In the genomic region with DNA sequence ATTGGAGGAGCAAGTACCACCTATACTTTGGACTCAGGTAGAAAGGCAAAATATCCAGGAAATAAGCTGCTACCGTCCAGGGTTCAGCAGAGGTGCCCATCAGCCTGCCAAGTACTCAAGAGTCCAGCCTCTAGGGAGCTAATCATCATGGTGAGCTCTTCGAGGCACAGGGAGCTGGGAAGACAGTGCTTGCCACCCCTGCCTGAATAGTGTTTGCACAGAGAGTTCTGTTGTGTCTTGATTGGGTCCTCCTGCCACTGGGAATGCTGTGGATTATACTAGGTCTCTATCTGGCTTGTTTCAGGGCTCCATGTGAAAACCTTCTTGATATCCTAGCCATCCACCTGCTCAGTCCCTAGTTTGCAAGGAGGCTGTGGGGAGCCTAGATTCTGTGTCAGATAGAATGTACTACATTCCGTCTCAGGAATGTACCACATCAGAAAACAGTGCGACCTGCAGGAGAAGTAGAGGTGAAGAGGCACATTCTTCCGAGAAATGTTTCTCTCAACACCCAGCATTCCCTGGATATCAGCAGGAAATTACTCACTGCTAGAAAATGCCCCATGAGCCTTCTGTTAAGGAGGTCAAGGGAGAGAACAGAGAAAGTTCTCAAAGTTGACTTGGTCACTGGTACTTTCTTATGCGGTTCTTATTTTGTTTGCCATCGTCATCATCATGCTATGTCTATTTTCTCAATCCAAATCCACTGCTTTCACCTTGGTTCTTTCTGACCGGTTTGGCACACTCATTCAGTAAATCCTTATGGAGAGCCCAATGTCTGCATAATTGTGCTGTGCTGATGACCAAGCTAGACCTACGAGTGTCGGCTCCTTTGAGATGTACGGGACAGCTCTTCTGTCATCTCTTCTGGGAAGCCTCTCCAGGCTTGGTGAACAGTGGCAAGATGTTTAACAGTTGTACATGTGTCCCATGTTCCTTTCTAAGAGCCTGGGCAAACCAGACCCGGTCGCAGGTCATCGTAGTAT, we compare ENCODE assay signal across 8 cellular contexts. TPM values are rescaled to one million over a fixed set of nuclear protein-coding genes. Genes with fewer than 3 reads are reported as not detected.
A peak's percentile ranks its signal among the peaks of the same experiment; 100 is the strongest.
DNase-seq lines count a peak whose midpoint lies in the region; ATAC-seq and TF ChIP-seq lines count a peak whose summit lies in the region.

No MANE protein-coding gene starts in this region.

- peaks cover 86 to 98% of the 10 kb centered on the region in 2 experiments for H3K4me1 ChIP-seq in HCT116 (ENCODE audit: control insufficient read depth in 1 of 2, insufficient read depth in 2 of 2, low read length in 2 of 2)
- H3K4me1 ChIP-seq in right lobe of liver = peaks cover 0 to 11% (median 2%) of the 10 kb centered on the region in 4 donors
- H3K4me1 ChIP-seq in HAP-1 = peaks cover 3% of the 10 kb centered on the region

- H3K9ac ChIP-seq in HCT116 (ENCODE audit: low read length) = peak overlapping the region; percentile 63

- peak overlapping the region; percentile 93 for H3K27ac ChIP-seq in HCT116 (ENCODE audit: low read depth, low read length)
- peak overlapping the region; percentile 37 to 69 (median 56) for H3K27ac ChIP-seq in right lobe of liver

- TSS peak; percentile 98 for BruUV-seq in HCT116 (replicated peaks; lab: Mats Ljungman, UMichigan)

- RAD21 ChIA-PET in HCT116 (lab: Charles Lee; ENCODE audit: low non-redundant PET in 1 of 2, low total read pairs in 2 of 2, uncharacterized antibody in 2 of 2, unreplicated experiment in 2 of 2) = no interaction called here

- peak; percentile 88 for ATAC-seq in HCT116
- peak; percentile 49 to 80 (median 73) for ATAC-seq in right lobe of liver

- no peaks in the 10 kb centered on the region for H4K20me1 ChIP-seq in HCT116 (ENCODE audit: insufficient read depth)

- intact Hi-C loops in HCT116 (cut with micrococcal nuclease) = loop anchor here (2.0 kb wide), 1 partner anchor 20 kb away; no protein-coding TSS in a partner anchor
- intact Hi-C loops in right lobe of liver (cut with DNase I) = no loop called here

- DNase-seq in AG08396 (ENCODE audit: low spot score) (peak; percentile 47), HCT116 (ENCODE audit: low read depth, low spot score) (peak; percentile 91), astrocyte of the hippocampus (ENCODE audit: low read depth, low spot score) (peak; percentile 95), right lobe of liver (no peak), medulla oblongata (ENCODE audit: extremely low spot score) (no peak), HAP-1 (ENCODE audit: low spot score in 2 of 2) (no peak), GF-D8 (lab: John Stamatoyannopoulos, UW) (no peak)
- no peak for DNase-seq in stimulated activated CD4-positive, alpha-beta T cell treated with anti-CD3 and anti-CD28 coated beads, Interleukin-2, amount 100 ng/mL, for 24 hours

- POLR2A ChIA-PET in HCT116 (lab: Charles Lee) = interaction anchor here (1.0 to 2.5 kb wide), 5 partner anchors 13 to 20 kb away, joined by 3 to 6 read pairs (median 4); no protein-coding TSS in a partner anchor

- TF ChIP-seq CTCF in HCT116 (IDR thresholded peaks at IDR 0.05 in 2 of 3, conservative IDR thresholded peaks at IDR 0.05 in 1 of 3; ENCODE audit: borderline replicate concordance in 1 of 3, insufficient read depth in 1 of 3, low read depth in 2 of 3, low read length in 2 of 3) (peak; percentile 5 to 17 (median 14); a peak in 1 of 6 replicates), right lobe of liver (IDR thresholded peaks at IDR 0.05) (no peak)

- H3K9me3 ChIP-seq in HCT116 (ENCODE audit: control insufficient read depth in 1 of 2, insufficient read depth in 1 of 2, low read depth in 1 of 2, low read length in 2 of 2) = no peaks in the 10 kb centered on the region
- H3K9me3 ChIP-seq in right lobe of liver = no peaks in the 10 kb centered on the region
- no peaks in the 10 kb centered on the region for H3K9me3 ChIP-seq in HAP-1

- H3K4me2 ChIP-seq in HCT116 (ENCODE audit: low read length) = peak overlapping the region; percentile 84

- no peaks in the 10 kb centered on the region for H3K9me2 ChIP-seq in HCT116 (ENCODE audit: insufficient read depth)

- no peak overlapping the region for H2AFZ ChIP-seq in HCT116 (ENCODE audit: low read depth, low read length, poor library complexity, severe bottlenecking)

- peak overlapping the region; percentile 13 to 45 for H3K4me3 ChIP-seq in HCT116 (replicated peaks in 1 of 2; ENCODE audit: low read depth in 1 of 2, low read length in 2 of 2)
- H3K4me3 ChIP-seq in right lobe of liver = no peak overlapping the region
- H3K4me3 ChIP-seq in HAP-1 = no peak overlapping the region

- CTCF ChIA-PET in HCT116 (lab: Charles Lee) = interaction anchor here (1.0 to 1.3 kb wide), 4 partner anchors 8 to 35 kb away, joined by 3 read pairs; no protein-coding TSS in a partner anchor

- in situ Hi-C loops in HAP-1 (cut with MboI; ENCODE audit: low sequenced_read_pairs) = no loop called here

- peaks cover 87% of the 10 kb centered on the region for H3K79me2 ChIP-seq in HCT116 (ENCODE audit: insufficient read depth, low read length)

- no peaks in the 10 kb centered on the region for H3K36me3 ChIP-seq in HCT116 (ENCODE audit: control insufficient read depth in 1 of 2, insufficient read depth in 2 of 2, low read length in 2 of 2)
- no peaks in the 10 kb centered on the region for H3K36me3 ChIP-seq in right lobe of liver
- no peaks in the 10 kb centered on the region for H3K36me3 ChIP-seq in HAP-1 (replicated peaks)

- TF ChIP-seq POLR2A in HCT116 (IDR thresholded peaks at IDR 0.05; ENCODE audit: borderline replicate concordance, extremely low read depth, insufficient read depth, insufficient read length) (no peak), right lobe of liver (IDR thresholded peaks at IDR 0.05) (no peak)

- H3K27me3 ChIP-seq in HCT116 (ENCODE audit: insufficient read depth, low read length) (no peaks in the 10 kb centered on the region), right lobe of liver (no peaks in the 10 kb centered on the region), HAP-1 (ENCODE audit: low read depth) (no peaks in the 10 kb centered on the region)

- 67% methylated on average over 14 of the region's 14 CpGs for WGBS in right lobe of liver (ENCODE audit: insufficient coverage, low coverage, low lambda C conversion rate, missing lambda C conversion rate)

- 0 out of 2 replicates have a peak, but pooled peaks have one; percentile 21 for TF ChIP-seq RAD21 in HCT116 (IDR thresholded peaks at IDR 0.05; ENCODE audit: low read depth)

TF ChIP-seq in HCT116, 20 proteins besides CTCF, POLR2A, EP300 and RAD21 (continues in another document):
- TF ChIP-seq CBX3 (IDR thresholded peaks at IDR 0.05; ENCODE audit: low read depth) = peak; percentile 93
- no peak for TF ChIP-seq YY1 (IDR thresholded peaks at IDR 0.05; ENCODE audit: extremely low read depth, insufficient replicate concordance, low read depth, low read length)
- TF ChIP-seq EZH2 (IDR thresholded peaks at IDR 0.05) = no peak
- TF ChIP-seq, protein P1, sequence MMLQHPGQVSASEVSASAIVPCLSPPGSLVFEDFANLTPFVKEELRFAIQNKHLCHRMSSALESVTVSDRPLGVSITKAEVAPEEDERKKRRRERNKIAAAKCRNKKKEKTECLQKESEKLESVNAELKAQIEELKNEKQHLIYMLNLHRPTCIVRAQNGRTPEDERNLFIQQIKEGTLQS (IDR thresholded peaks at IDR 0.05) = no peak; the same call in 1 of the 2 replicates
- 0 out of 2 replicates have a peak, but pooled peaks have one; percentile 50 for TF ChIP-seq CEBPB (IDR thresholded peaks at IDR 0.05; ENCODE audit: low read depth)
- TF ChIP-seq SIN3A (IDR thresholded peaks at IDR 0.05; ENCODE audit: low read depth) = peak; percentile 98
- TF ChIP-seq ZNF274 (IDR thresholded peaks at IDR 0.05; ENCODE audit: low read depth, low read length) = no peak
- no peak; the same call in 1 of the 2 replicates for TF ChIP-seq ELF1 (IDR thresholded peaks at IDR 0.05; ENCODE audit: borderline replicate concordance, low read depth)
- TF ChIP-seq, protein P2, sequence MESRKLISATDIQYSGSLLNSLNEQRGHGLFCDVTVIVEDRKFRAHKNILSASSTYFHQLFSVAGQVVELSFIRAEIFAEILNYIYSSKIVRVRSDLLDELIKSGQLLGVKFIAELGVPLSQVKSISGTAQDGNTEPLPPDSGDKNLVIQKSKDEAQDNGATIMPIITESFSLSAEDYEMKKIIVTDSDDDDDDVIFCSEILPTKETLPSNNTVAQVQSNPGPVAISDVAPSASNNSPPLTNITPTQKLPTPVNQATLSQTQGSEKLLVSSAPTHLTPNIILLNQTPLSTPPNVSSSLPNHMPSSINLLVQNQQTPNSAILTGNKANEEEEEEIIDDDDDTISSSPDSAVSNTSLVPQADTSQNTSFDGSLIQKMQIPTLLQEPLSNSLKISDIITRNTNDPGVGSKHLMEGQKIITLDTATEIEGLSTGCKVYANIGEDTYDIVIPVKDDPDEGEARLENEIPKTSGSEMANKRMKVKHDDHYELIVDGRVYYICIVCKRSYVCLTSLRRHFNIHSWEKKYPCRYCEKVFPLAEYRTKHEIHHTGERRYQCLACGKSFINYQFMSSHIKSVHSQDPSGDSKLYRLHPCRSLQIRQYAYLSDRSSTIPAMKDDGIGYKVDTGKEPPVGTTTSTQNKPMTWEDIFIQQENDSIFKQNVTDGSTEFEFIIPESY (IDR thresholded peaks at IDR 0.05; ENCODE audit: extremely low read depth, insufficient replicate concordance, low read length) = no peak
- peak; percentile 61 for TF ChIP-seq POLR2AphosphoS5 (IDR thresholded peaks at IDR 0.05; ENCODE audit: low read depth, low read length)
- peak; percentile 90 for TF ChIP-seq JUND (IDR thresholded peaks at IDR 0.05)
- TF ChIP-seq SRF (IDR thresholded peaks at IDR 0.05; ENCODE audit: low read depth) = peak; percentile 64; the same call in 1 of the 2 replicates

RNA-seq across cellular contexts. Expression of a gene that starts 30.7 kb away (rescaled TPM):
- total RNA-seq in HCT116 (2021; ENCODE audit: unreplicated experiment) = 47.5 TPM
- 28.6 and 33.0 TPM in 2 replicates for polyA plus RNA-seq in HCT116 (2012)
- 10 to 100 TPM in 5 of 6 experiments, 1 to 10 TPM in 1; 9.5 to 14.9 (median 12.6) TPM for total RNA-seq in right lobe of liver

Comparison
In these comparisons a context has a peak if more than half of its experiments do, and no peak if none do; other contexts are left out.
1. DNase-seq: peak in AG08396 (single experiment), HCT116 (single experiment) and astrocyte of the hippocampus (single experiment); none in right lobe of liver (0 of 3), stimulated activated CD4-positive, alpha-beta T cell treated with anti-CD3 and anti-CD28 coated beads, Interleukin-2, amount 100 ng/mL, for 24 hours (0 of 2), medulla oblongata (single experiment), HAP-1 (0 of 2) and GF-D8 (single experiment).
2. H3K4me3 ChIP-seq: peak in HCT116 (2 of 2); none in right lobe of liver (0 of 3) and HAP-1 (single experiment).
3. CTCF ChIP-seq: peak in HCT116 (3 of 3); none in right lobe of liver (0 of 4).